Comparison of ENCODE assay signal across 9 cellular contexts in the genomic region with DNA sequence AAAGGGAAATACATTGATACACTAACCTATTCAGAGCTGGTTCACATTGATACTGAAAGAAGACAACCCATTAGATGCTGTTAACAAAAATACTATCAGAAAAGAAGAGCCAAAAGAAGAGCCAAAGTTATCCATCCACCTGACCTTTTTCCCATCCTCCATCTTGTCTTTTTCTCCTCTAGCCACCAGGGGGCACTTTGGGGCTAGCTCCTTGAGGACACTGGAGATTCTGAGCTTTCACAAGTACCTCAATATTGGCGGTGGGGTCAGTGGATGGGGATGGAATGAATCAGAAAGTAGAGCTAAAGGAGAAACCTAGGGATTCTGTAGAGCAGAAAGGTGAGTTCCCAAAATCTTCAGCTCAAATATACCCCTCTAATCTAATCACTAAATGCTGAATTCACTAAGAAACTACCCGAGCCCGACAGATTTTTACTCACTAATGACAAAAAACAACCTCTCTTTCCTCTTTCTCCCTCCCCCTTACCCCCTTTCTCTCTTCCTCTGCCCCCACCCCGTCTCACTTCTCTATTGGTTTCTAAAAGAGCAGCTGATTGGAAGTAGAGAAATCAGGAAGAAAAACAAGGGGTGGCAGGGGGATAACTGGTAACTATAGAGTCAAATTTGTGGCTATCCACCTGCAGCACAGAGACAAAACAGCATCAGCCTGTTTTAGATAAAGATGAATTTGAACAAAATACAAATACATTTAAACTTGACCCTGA.
DNase-seq lines count a peak whose midpoint lies in the region; ATAC-seq and TF ChIP-seq lines count a peak whose summit lies in the region.
"Had no signal": no experiment of that assay in that cellular context is flagged by ENCODE, and none has a peak within 500 bp of the region (broad histone marks: within the 10 kb centered on the region; RNA-seq: fewer than 3 reads in every experiment).

No MANE protein-coding gene starts in this region.

- no peak overlapping the region for H3K4me3 ChIP-seq in HCT116 (replicated peaks in 1 of 2; ENCODE audit: low read depth in 1 of 2, low read length in 2 of 2)
- H3K4me3 ChIP-seq in fibroblast of villous mesenchyme (ENCODE audit: low read depth, low read length), result no peak overlapping the region
- H3K4me3 ChIP-seq in transverse colon, result no peak overlapping the region

- peak; percentile 33 for TF ChIP-seq CTCF in Calu3 (IDR thresholded peaks at IDR 0.05; ENCODE audit: unreplicated experiment)
- TF ChIP-seq CTCF in HCT116 (IDR thresholded peaks at IDR 0.05 in 2 of 3, conservative IDR thresholded peaks at IDR 0.05 in 1 of 3; ENCODE audit: borderline replicate concordance in 1 of 3, insufficient read depth in 1 of 3, low read depth in 2 of 3, low read length in 2 of 3), result peak in 2 of 3 experiments; percentile 48 to 54; a peak in 4 of 6 replicates
- peak; percentile 27; the same call in 1 of the 2 replicates for TF ChIP-seq CTCF in RWPE1 (conservative IDR thresholded peaks at IDR 0.05; ENCODE audit: low read depth)
- TF ChIP-seq CTCF in fibroblast of villous mesenchyme (IDR thresholded peaks at IDR 0.05; ENCODE audit: insufficient read depth, low read depth, low read length), result peak; percentile 90
- peak in 3 of 5 experiments; percentile 21 to 39 (median 25) for TF ChIP-seq CTCF in transverse colon (IDR thresholded peaks at IDR 0.05)

- H3K27me3 ChIP-seq in HCT116 (ENCODE audit: insufficient read depth, low read length) (no peaks in the 10 kb centered on the region), transverse colon (no peaks in the 10 kb centered on the region)
- H3K27me3 ChIP-seq: neutrophil had no signal

- TF ChIP-seq POLR2A in HCT116 (IDR thresholded peaks at IDR 0.05; ENCODE audit: borderline replicate concordance, extremely low read depth, insufficient read depth, insufficient read length), result no peak
- no peak for TF ChIP-seq POLR2A in transverse colon (IDR thresholded peaks at IDR 0.05)

- no peaks in the 10 kb centered on the region for H4K20me1 ChIP-seq in HCT116 (ENCODE audit: insufficient read depth)

- H3K9me3 ChIP-seq in HCT116 (ENCODE audit: control insufficient read depth in 1 of 2, insufficient read depth in 1 of 2, low read depth in 1 of 2, low read length in 2 of 2), result peaks cover 0 to 5% of the 10 kb centered on the region in 2 experiments; a peak in 2 of 4 replicates
- peaks cover 0 to 8% of the 10 kb centered on the region in 2 donors for H3K9me3 ChIP-seq in transverse colon
- H3K9me3 ChIP-seq: neutrophil had no signal

- 55 to 66% methylated on average over 1 to 4 of the region's 4 CpGs for WGBS in transverse colon (ENCODE audit: low coverage in 1 of 2), 2 donors

- no peak for TF ChIP-seq EP300 in transverse colon (IDR thresholded peaks at IDR 0.05; ENCODE audit: low read depth)

- ATAC-seq in HCT116 (no peak), sciatic nerve (no peak)

- no peak overlapping the region for H3K4me3 Mint-ChIP-seq in Calu3 (ENCODE audit: low read depth, unreplicated experiment)

- in situ Hi-C loops in transverse colon (cut with MboI; ENCODE audit: low pct_ligation_motif_present in 1 of 4, low pct_unique_long_range_greater_than_20kb in 1 of 4, low sequenced_read_pairs in 3 of 4), result no loop called here

- intact Hi-C loops in Calu3 (cut with micrococcal nuclease; ENCODE audit: unreplicated experiment) (no loop called here), HCT116 (cut with micrococcal nuclease) (no loop called here), transverse colon (cut with DNase I; ENCODE audit: low total_unique reads) (no loop called here), sciatic nerve (cut with DNase I) (no loop called here)

- no peaks in the 10 kb centered on the region for H3K27me3 Mint-ChIP-seq in Calu3 (ENCODE audit: unreplicated experiment)

- H3K36me3 ChIP-seq in HCT116 (ENCODE audit: control insufficient read depth in 1 of 2, insufficient read depth in 2 of 2, low read length in 2 of 2) (no peaks in the 10 kb centered on the region), transverse colon (no peaks in the 10 kb centered on the region)
- H3K36me3 ChIP-seq: neutrophil had no signal

- H3K4me1 ChIP-seq in HCT116 (ENCODE audit: control insufficient read depth in 1 of 2, insufficient read depth in 2 of 2, low read length in 2 of 2) (no peaks in the 10 kb centered on the region), transverse colon (peaks cover 0 to 6% (median 0%) of the 10 kb centered on the region in 4 donors)

- BruUV-seq in Calu3 (replicated peaks; lab: Mats Ljungman, UMichigan) (no TSS peak), HCT116 (replicated peaks; lab: Mats Ljungman, UMichigan) (no TSS peak)

- no peak overlapping the region for H3K4me2 ChIP-seq in HCT116 (ENCODE audit: low read length)

- CTCF ChIA-PET in Calu3 (lab: Charles Lee) (no interaction called here), HCT116 (lab: Charles Lee) (no interaction called here), RWPE1 (lab: Yijun Ruan, JAX) (interaction anchor here (0.6 kb wide), 3 partner anchors 114 to 1032 kb away, joined by 3 to 4 read pairs (median 3); no protein-coding TSS in a partner anchor)

- no peaks in the 10 kb centered on the region for H3K9me2 ChIP-seq in HCT116 (ENCODE audit: insufficient read depth)

- peak; percentile 9; the same call in 1 of the 2 replicates for TF ChIP-seq RAD21 in HCT116 (IDR thresholded peaks at IDR 0.05; ENCODE audit: low read depth)

- no peaks in the 10 kb centered on the region for H3K4me1 Mint-ChIP-seq in Calu3 (ENCODE audit: low read depth, unreplicated experiment)

- POLR2A ChIA-PET in HCT116 (lab: Charles Lee) (no interaction called here), RWPE1 (lab: Yijun Ruan, JAX; ENCODE audit: low non-redundant PET) (no interaction called here)

- no peak overlapping the region for H3K27ac Mint-ChIP-seq in Calu3 (ENCODE audit: unreplicated experiment)

- peak; percentile 11 for DNase-seq in Calu3
- DNase-seq in HCT116 (ENCODE audit: low read depth, low spot score), result no peak
- DNase-seq in RWPE1 (ENCODE audit: low spot score), result no peak
- peak; percentile 65 for DNase-seq in fibroblast of villous mesenchyme (ENCODE audit: low read depth)
- DNase-seq in transverse colon, result peak; percentile 9
- no peak for DNase-seq in DMS79 treated with DMSO at 0.1 percent for 48 hours (lab: John Stamatoyannopoulos, UW)
- DNase-seq in sciatic nerve (ENCODE audit: low spot score), result no peak
- DNase-seq in OCI-M2 (lab: John Stamatoyannopoulos, UW; ENCODE audit: unreplicated experiment), result no peak

- no peaks in the 10 kb centered on the region for H3K79me2 ChIP-seq in HCT116 (ENCODE audit: insufficient read depth, low read length)

- H2AFZ ChIP-seq in HCT116 (ENCODE audit: low read depth, low read length, poor library complexity, severe bottlenecking), result no peak overlapping the region

- H3K27ac ChIP-seq in HCT116 (ENCODE audit: low read depth, low read length) (no peak overlapping the region), RWPE1 (no peak overlapping the region), transverse colon (no peak overlapping the region)
- H3K27ac ChIP-seq: neutrophil had no signal

- H3K9ac ChIP-seq in HCT116 (ENCODE audit: low read length), result no peak overlapping the region

- H3K36me3 Mint-ChIP-seq in Calu3 (ENCODE audit: insufficient read depth, unreplicated experiment), result no peaks in the 10 kb centered on the region

- RAD21 ChIA-PET in HCT116 (lab: Charles Lee; ENCODE audit: low non-redundant PET in 1 of 2, low total read pairs in 2 of 2, uncharacterized antibody in 2 of 2, unreplicated experiment in 2 of 2), result no interaction called here

- peaks cover 11% of the 10 kb centered on the region for H3K9me3 Mint-ChIP-seq in Calu3 (ENCODE audit: low read depth, unreplicated experiment)

TF ChIP-seq in HCT116, 20 proteins besides CTCF, POLR2A, EP300 and RAD21:
- TF ChIP-seq EZH2phosphoT487 (IDR thresholded peaks at IDR 0.05; ENCODE audit: borderline replicate concordance) (no peak), CEBPB (IDR thresholded peaks at IDR 0.05; ENCODE audit: low read depth) (no peak)

Comparison
In these comparisons a context has a peak if more than half of its experiments do, and no peak if none do; other contexts are left out.
1. DNase-seq: peak in Calu3 (single experiment), fibroblast of villous mesenchyme (single experiment) and transverse colon (single experiment); none in HCT116 (single experiment), RWPE1 (single experiment), DMS79 treated with DMSO at 0.1 percent for 48 hours (single experiment), sciatic nerve (single experiment) and OCI-M2 (single experiment).
2. CTCF ChIP-seq: peak in every context shown above with its lines; median percentile 90 in fibroblast of villous mesenchyme; 51 in HCT116; 33 in Calu3; 27 in RWPE1; 25 in transverse colon.